ENCODE assay signal across 21 cellular contexts in the genomic region with DNA sequence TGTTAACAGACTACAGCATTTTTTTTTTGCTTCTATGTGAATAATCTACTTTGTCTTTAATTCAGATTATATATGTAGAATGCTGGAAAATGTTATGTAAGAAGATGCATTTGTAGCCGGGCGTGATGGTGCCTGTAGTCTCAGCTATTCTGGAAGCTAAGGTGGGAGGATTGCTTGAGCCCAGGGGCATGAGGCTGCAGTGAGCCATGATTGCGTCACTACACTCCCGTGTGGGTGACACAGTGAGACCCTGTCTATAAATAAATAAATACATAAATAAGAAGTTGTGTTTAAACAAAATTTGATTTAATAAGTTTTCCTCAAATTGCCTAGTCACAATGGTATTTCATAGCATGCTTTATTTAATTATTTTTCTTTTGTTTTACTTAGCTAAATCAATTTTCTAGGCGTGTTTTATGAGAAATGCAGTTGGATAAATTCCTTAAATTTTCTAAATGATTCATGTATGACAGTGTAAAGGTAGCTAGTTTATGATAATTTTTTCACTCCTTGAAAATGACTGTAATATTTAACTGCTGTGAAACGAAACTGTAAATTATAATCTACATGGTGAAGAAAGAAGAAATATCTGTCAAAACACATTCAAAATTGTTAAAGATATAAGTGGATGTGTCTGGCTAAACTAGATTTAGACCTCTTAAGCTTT.
A peak's percentile ranks its signal among the peaks of the same experiment; 100 is the strongest.
DNase-seq lines count a peak whose midpoint lies in the region; ATAC-seq and TF ChIP-seq lines count a peak whose summit lies in the region.
"Had no signal": no experiment of that assay in that cellular context is flagged by ENCODE, and none has a peak within 500 bp of the region (broad histone marks: within the 10 kb centered on the region; RNA-seq: fewer than 3 reads in every experiment).

No MANE protein-coding gene starts in this region.

- H2BK12ac ChIP-seq in trophoblast cell (ENCODE audit: low read length) = no peak overlapping the region

- no peaks in the 10 kb centered on the region for H3F3A ChIP-seq in PC-9 (ENCODE audit: insufficient read depth, low read depth)

- no peak overlapping the region for H4K91ac ChIP-seq in trophoblast cell (ENCODE audit: low read depth, low read length)

- no peak overlapping the region for H2BK5ac ChIP-seq in trophoblast cell (ENCODE audit: low read depth, low read length, poor library complexity)

- H3K4me2 ChIP-seq in PC-9 (peak overlapping the region; percentile 36), trophoblast cell (ENCODE audit: low read length) (no peak overlapping the region)

- H3K9me3 ChIP-seq in PC-9 (ENCODE audit: insufficient read depth, low read depth) (no peaks in the 10 kb centered on the region), trophoblast cell (ENCODE audit: insufficient read depth, low read depth, low read length) (no peaks in the 10 kb centered on the region)
- H3K9me3 ChIP-seq: gastrocnemius medialis, MG63, stomach, tibial nerve had no signal

- no peaks in the 10 kb centered on the region for H3K79me1 ChIP-seq in trophoblast cell (ENCODE audit: low read length)

- no peak overlapping the region for H4K8ac ChIP-seq in trophoblast cell (ENCODE audit: low read depth, low read length)

- H3K27me3 ChIP-seq in PC-9 (ENCODE audit: insufficient read depth, low read depth) (no peaks in the 10 kb centered on the region), trophoblast cell (ENCODE audit: insufficient read depth, low read length) (no peaks in the 10 kb centered on the region)
- H3K27me3 ChIP-seq: gastrocnemius medialis, MG63, stomach, tibial nerve had no signal

- no peak overlapping the region for H2BK120ac ChIP-seq in trophoblast cell (ENCODE audit: insufficient read depth, low read length, poor library complexity)

- no peak overlapping the region for H3K18ac ChIP-seq in trophoblast cell (ENCODE audit: low read length)

- H3K4ac ChIP-seq in trophoblast cell (ENCODE audit: low read depth, low read length) = no peak overlapping the region

- H3K9ac ChIP-seq in trophoblast cell (ENCODE audit: low read length) = no peak overlapping the region

- intact Hi-C loops in PC-9 (cut with micrococcal nuclease; ENCODE audit: unreplicated experiment) = loop anchor here (10.0 kb wide), 3 partner anchors 47 to 157 kb away; no protein-coding TSS in a partner anchor

- H4K20me1 ChIP-seq in PC-9 (ENCODE audit: insufficient read depth) = no peaks in the 10 kb centered on the region

- TF ChIP-seq CTCF in PC-9 (conservative IDR thresholded peaks at IDR 0.05) (no peak), epithelial cell of esophagus (IDR thresholded peaks at IDR 0.05; ENCODE audit: insufficient read depth, low read depth, low read length, missing control alignments) (no peak)

- no peak overlapping the region for H2AK5ac ChIP-seq in trophoblast cell (ENCODE audit: low read length)

- H4K12ac ChIP-seq in trophoblast cell (ENCODE audit: low read depth, low read length) = no peak overlapping the region

- DNase-seq in HS-27A (ENCODE audit: low read depth) (peak; percentile 19), PC-9 (peak; percentile 21 to 58), epithelial cell of esophagus (ENCODE audit: low read depth) (peak; percentile 92), trophoblast cell (peak; percentile 43 to 65), NCI-H2107 treated with DMSO at 0.1 percent for 48 hours (lab: John Stamatoyannopoulos, UW; ENCODE audit: unreplicated experiment) (no peak)
- DNase-seq in activated CD8-positive, alpha-beta memory T cell treated with anti-CD3 and anti-CD28 coated beads, Interleukin-2, amount 50 U/mL, for 4 hours = no peak
- DNase-seq: activated CD4-positive, alpha-beta T cell treated with anti-CD3 and anti-CD28 coated beads, Interleukin-2, amount 10 ng/mL, durations not matched to agents 7 days and 5 days; aorta; CD4-positive, alpha-beta T cell; effector CD4-positive, alpha-beta T cell; gastrocnemius medialis; GF-D8; HFFc6; MG63; NCI-H146; stomach; WERI-Rb-1 had no signal

- no peaks in the 10 kb centered on the region for H3K9me2 ChIP-seq in PC-9 (ENCODE audit: insufficient read depth)

- H3K27ac ChIP-seq in PC-9 = peak overlapping the region; percentile 16
- H3K27ac ChIP-seq in trophoblast cell (ENCODE audit: low read depth, low read length) = no peak overlapping the region
- H3K27ac ChIP-seq: gastrocnemius medialis, stomach, tibial nerve, WERI-Rb-1 had no signal

- H2AFZ ChIP-seq in PC-9 = no peak overlapping the region
- no peak overlapping the region for H2AFZ ChIP-seq in trophoblast cell (ENCODE audit: insufficient read depth, low read length, poor library complexity)

- BruUV-seq in PC-9 (replicated peaks; lab: Mats Ljungman, UMichigan) = no TSS peak

- H3K14ac ChIP-seq in trophoblast cell (ENCODE audit: low read length) = no peak overlapping the region

- WGBS in trophoblast cell (ENCODE audit: extremely low coverage, insufficient coverage, insufficient read length) = no CpG with 5 or more reads among the region's 6 CpGs

- CTCF ChIA-PET in PC-9 (lab: Charles Lee) = no interaction called here

- no peak for ATAC-seq in GM18517 (IDR thresholded peaks at IDR 0.05; ENCODE audit: unreplicated experiment)
- ATAC-seq: gastrocnemius medialis, Right ventricle myocardium inferior had no signal

- no peak overlapping the region for H3K23ac ChIP-seq in trophoblast cell (ENCODE audit: low read length)

- H3K4me1 ChIP-seq in PC-9 (replicated peaks; ENCODE audit: insufficient read depth) (peaks cover 20% of the 10 kb centered on the region), trophoblast cell (ENCODE audit: control insufficient read depth in 1 of 2, insufficient read depth in 2 of 2, low read length in 2 of 2) (no peaks in the 10 kb centered on the region)
- H3K4me1 ChIP-seq: tibial nerve had no signal

- H3K79me2 ChIP-seq in PC-9 (ENCODE audit: low read depth) (no peaks in the 10 kb centered on the region), trophoblast cell (ENCODE audit: control insufficient read depth, insufficient read depth, low read length, poor library complexity) (no peaks in the 10 kb centered on the region)

- H3K36me3 ChIP-seq in PC-9 (ENCODE audit: low read depth) (no peaks in the 10 kb centered on the region), trophoblast cell (ENCODE audit: control insufficient read depth in 1 of 2, insufficient read depth in 2 of 2, low read length in 2 of 2) (no peaks in the 10 kb centered on the region)
- H3K36me3 ChIP-seq: gastrocnemius medialis, MG63, stomach, tibial nerve, WERI-Rb-1 had no signal

- POLR2A ChIA-PET in PC-9 (lab: Charles Lee; ENCODE audit: unreplicated experiment) = no interaction called here

- H3K4me3 ChIP-seq in PC-9 (no peak overlapping the region), epithelial cell of esophagus (ENCODE audit: low read length) (no peak overlapping the region), trophoblast cell (ENCODE audit: low read depth, low read length) (no peak overlapping the region)
- H3K4me3 ChIP-seq: gastrocnemius medialis, lung, MG63, stomach, tibial nerve had no signal

Comparison
In these comparisons a context has a peak if more than half of its experiments do, and no peak if none do; other contexts are left out.
1. DNase-seq: peak in HS-27A (single experiment), PC-9 (2 of 2), epithelial cell of esophagus (single experiment) and trophoblast cell (2 of 2); none in activated CD8-positive, alpha-beta memory T cell treated with anti-CD3 and anti-CD28 coated beads, Interleukin-2, amount 50 U/mL, for 4 hours (single experiment) and NCI-H2107 treated with DMSO at 0.1 percent for 48 hours (single experiment).